In genomic region chr5:176317534-176318374, GRCh38 we compare ENCODE assay signal across 24 cellular contexts. TPM values are rescaled to one million over a fixed set of nuclear protein-coding genes. Genes with fewer than 3 reads are reported as not detected.
DNase-seq lines count a peak whose midpoint lies in the region; ATAC-seq, FAIRE-seq and TF ChIP-seq lines count a peak whose summit lies in the region.
"Had no signal": no experiment of that assay in that cellular context is flagged by ENCODE, and none has a peak within 500 bp of the region (broad histone marks: within the 10 kb centered on the region; RNA-seq: fewer than 3 reads in every experiment).

No MANE protein-coding gene starts in this region.

- no peaks in the 10 kb centered on the region for H3K27me3 ChIP-seq in CD8-positive, alpha-beta T cell (ENCODE audit: insufficient read depth, low read length)
- no peaks in the 10 kb centered on the region for H3K27me3 ChIP-seq in bronchial epithelial cell (ENCODE audit: control insufficient read depth, insufficient read depth, low read length)
- H3K27me3 ChIP-seq in neural progenitor cell: no peaks in the 10 kb centered on the region
- no peaks in the 10 kb centered on the region for H3K27me3 ChIP-seq in psoas muscle (ENCODE audit: insufficient read depth in 3 of 3, low read length in 2 of 3)
- H3K27me3 ChIP-seq: MG63 had no signal

- CTCF ChIA-PET in A549 (lab: Yijun Ruan, JAX): no interaction called here
- CTCF ChIA-PET in CD8-positive, alpha-beta T cell (lab: Charles Lee): no interaction called here
- CTCF ChIA-PET in activated CD8-positive, alpha-beta T cell treated with anti-CD3 and anti-CD28 coated beads, Interleukin-2, amount 10 ng/mL, durations not matched to agents 7 days and 5 days (lab: Charles Lee): no interaction called here

- no peak overlapping the region for H3K4me3 Mint-ChIP-seq in CD8-positive, alpha-beta T cell
- no peak overlapping the region for H3K4me3 Mint-ChIP-seq in neural progenitor cell
- no peak overlapping the region for H3K4me3 Mint-ChIP-seq in activated CD8-positive, alpha-beta T cell treated with anti-CD3 and anti-CD28 coated beads, Interleukin-2, amount 10 ng/mL, durations not matched to agents 7 days and 5 days
- H3K4me3 Mint-ChIP-seq: CD8-positive, alpha-beta memory T cell had no signal

- peaks cover 50% of the 10 kb centered on the region for H3K36me3 Mint-ChIP-seq in CD8-positive, alpha-beta T cell
- peaks cover 41% of the 10 kb centered on the region for H3K36me3 Mint-ChIP-seq in neural progenitor cell
- H3K36me3 Mint-ChIP-seq in activated CD8-positive, alpha-beta T cell treated with anti-CD3 and anti-CD28 coated beads, Interleukin-2, amount 10 ng/mL, durations not matched to agents 7 days and 5 days (ENCODE audit: low read depth): peaks cover 29% of the 10 kb centered on the region

- H3K4me1 Mint-ChIP-seq in CD8-positive, alpha-beta T cell (ENCODE audit: low read depth): no peaks in the 10 kb centered on the region
- H3K4me1 Mint-ChIP-seq in neural progenitor cell: no peaks in the 10 kb centered on the region
- no peaks in the 10 kb centered on the region for H3K4me1 Mint-ChIP-seq in activated CD8-positive, alpha-beta T cell treated with anti-CD3 and anti-CD28 coated beads, Interleukin-2, amount 10 ng/mL, durations not matched to agents 7 days and 5 days (ENCODE audit: low read depth)
- H3K4me1 Mint-ChIP-seq: CD8-positive, alpha-beta memory T cell had no signal

- TF ChIP-seq EP300 in A549 (IDR thresholded peaks at IDR 0.05): no peak

- POLR2A ChIA-PET in A549 (lab: Yijun Ruan, JAX): no interaction called here
- POLR2A ChIA-PET in CD8-positive, alpha-beta T cell (lab: Charles Lee): no interaction called here
- POLR2A ChIA-PET in activated CD8-positive, alpha-beta T cell treated with anti-CD3 and anti-CD28 coated beads, Interleukin-2, amount 10 ng/mL, durations not matched to agents 7 days and 5 days (lab: Charles Lee): no interaction called here

- H4K20me1 ChIP-seq in neural progenitor cell (ENCODE audit: low read depth): peaks cover 11% of the 10 kb centered on the region

- H3K9me3 Mint-ChIP-seq in CD8-positive, alpha-beta T cell: no peaks in the 10 kb centered on the region
- H3K9me3 Mint-ChIP-seq in neural progenitor cell: no peaks in the 10 kb centered on the region
- no peaks in the 10 kb centered on the region for H3K9me3 Mint-ChIP-seq in activated CD8-positive, alpha-beta T cell treated with anti-CD3 and anti-CD28 coated beads, Interleukin-2, amount 10 ng/mL, durations not matched to agents 7 days and 5 days (ENCODE audit: insufficient read depth)
- H3K9me3 Mint-ChIP-seq: CD8-positive, alpha-beta memory T cell had no signal

- H3K27ac Mint-ChIP-seq in CD8-positive, alpha-beta T cell: peak overlapping the region; percentile 15
- H3K27ac Mint-ChIP-seq in neural progenitor cell: peak overlapping the region; percentile 7
- no peak overlapping the region for H3K27ac Mint-ChIP-seq in activated CD8-positive, alpha-beta T cell treated with anti-CD3 and anti-CD28 coated beads, Interleukin-2, amount 10 ng/mL, durations not matched to agents 7 days and 5 days

- no peaks in the 10 kb centered on the region for H3K27me3 Mint-ChIP-seq in CD8-positive, alpha-beta T cell (ENCODE audit: low read depth)
- no peaks in the 10 kb centered on the region for H3K27me3 Mint-ChIP-seq in neural progenitor cell (ENCODE audit: insufficient read depth, low read depth)
- H3K27me3 Mint-ChIP-seq in activated CD8-positive, alpha-beta T cell treated with anti-CD3 and anti-CD28 coated beads, Interleukin-2, amount 10 ng/mL, durations not matched to agents 7 days and 5 days (ENCODE audit: low read depth): no peaks in the 10 kb centered on the region
- H3K27me3 Mint-ChIP-seq: CD8-positive, alpha-beta memory T cell had no signal

- FAIRE-seq in A549 (lab: Jason Lieb, UNC): no peak
- no peak for FAIRE-seq in bronchial epithelial cell (lab: Jason Lieb, UNC)
- FAIRE-seq: GM12892, K562, RCC 7860 had no signal

- H3K9me3 ChIP-seq in A549: no peaks in the 10 kb centered on the region
- no peaks in the 10 kb centered on the region for H3K9me3 ChIP-seq in CD8-positive, alpha-beta T cell (ENCODE audit: low read length)
- H3K9me3 ChIP-seq in neural progenitor cell (ENCODE audit: low read depth): no peaks in the 10 kb centered on the region
- no peaks in the 10 kb centered on the region for H3K9me3 ChIP-seq in psoas muscle
- H3K9me3 ChIP-seq: MG63 had no signal

- no peak overlapping the region; a peak in 1 of 6 replicates for H3K27ac ChIP-seq in A549
- no peak overlapping the region for H3K27ac ChIP-seq in CD8-positive, alpha-beta T cell (ENCODE audit: low read depth, low read length)
- no peak overlapping the region for H3K27ac ChIP-seq in neural progenitor cell
- no peak overlapping the region for H3K27ac ChIP-seq in psoas muscle
- H3K27ac ChIP-seq: GM23248, SK-N-MC had no signal

- intact Hi-C loops in CD8-positive, alpha-beta T cell (cut with DNase I, micrococcal nuclease): no loop called here
- intact Hi-C loops in psoas muscle (cut with DNase I): no loop called here

- H2AFZ ChIP-seq in neural progenitor cell (replicated peaks): no peak overlapping the region
- H2AFZ ChIP-seq: GM23248 had no signal

- H3K4me3 ChIP-seq in A549 (no peak overlapping the region), bronchial epithelial cell (ENCODE audit: low read depth, low read length) (no peak overlapping the region), neural progenitor cell (no peak overlapping the region), psoas muscle (no peak overlapping the region)
- H3K4me3 ChIP-seq in CD8-positive, alpha-beta T cell (ENCODE audit: low read depth, low read length): no peak overlapping the region
- H3K4me3 ChIP-seq: GM23248, K562, MG63, SK-N-MC had no signal

- no peak overlapping the region for H3K9ac ChIP-seq in neural progenitor cell
- H3K9ac ChIP-seq: GM23248 had no signal

- no peaks in the 10 kb centered on the region for H3F3A ChIP-seq in neural progenitor cell (ENCODE audit: low read depth)

- peak overlapping the region; percentile 22; the same call in 2 of the 3 replicates for H3K4me2 ChIP-seq in A549
- no peak overlapping the region for H3K4me2 ChIP-seq in neural progenitor cell

- TF ChIP-seq RAD21 in A549 (conservative IDR thresholded peaks at IDR 0.05 in 1 of 2, IDR thresholded peaks at IDR 0.05 in 1 of 2): no peak

- 67% methylated on average over 7 of the region's 7 CpGs for WGBS in A549 (ENCODE audit: missing lambda C conversion rate)
- WGBS in psoas muscle, 3 donors: 89 to 92% (median 90%) methylated on average over 7 of the region's 7 CpGs

- TF ChIP-seq POLR2A in A549 (IDR thresholded peaks at IDR 0.05; ENCODE audit: low read length): no peak

- H3K79me2 ChIP-seq in neural progenitor cell (ENCODE audit: low read depth): no peaks in the 10 kb centered on the region

- H3K36me3 ChIP-seq in CD8-positive, alpha-beta T cell (ENCODE audit: insufficient read depth, low read length): peaks cover 5% of the 10 kb centered on the region
- H3K36me3 ChIP-seq in bronchial epithelial cell (ENCODE audit: control insufficient read depth, insufficient read depth, low read length) (no peaks in the 10 kb centered on the region), neural progenitor cell (no peaks in the 10 kb centered on the region), psoas muscle (ENCODE audit: insufficient read depth in 1 of 2, low read depth in 1 of 2) (peaks cover 3 to 42% of the 10 kb centered on the region in 2 donors)

- ATAC-seq in A549 (no peak), GM21825 (IDR thresholded peaks at IDR 0.05; ENCODE audit: unreplicated experiment) (no peak), psoas muscle (no peak)
- ATAC-seq in CD8-positive, alpha-beta T cell: no peak
- no peak for ATAC-seq in activated CD8-positive, alpha-beta T cell treated with anti-CD3 and anti-CD28 coated beads, Interleukin-2, amount 10 ng/mL, durations not matched to agents 7 days and 5 days
- ATAC-seq: K562 had no signal

- H3K4me1 ChIP-seq in A549 (peaks cover 10% of the 10 kb centered on the region; the same call in 2 of the 3 replicates), neural progenitor cell (no peaks in the 10 kb centered on the region), psoas muscle (no peaks in the 10 kb centered on the region)
- no peaks in the 10 kb centered on the region for H3K4me1 ChIP-seq in CD8-positive, alpha-beta T cell (ENCODE audit: insufficient read depth, low read length)

- no peak for DNase-seq in A549 (ENCODE audit: low read depth in 1 of 2, low spot score in 1 of 2)
- DNase-seq in CD8-positive, alpha-beta T cell: no peak
- peak; percentile 3 for DNase-seq in bronchial epithelial cell (ENCODE audit: low read depth)
- DNase-seq in neural progenitor cell (ENCODE audit: low spot score): no peak
- DNase-seq in activated CD8-positive, alpha-beta T cell treated with anti-CD3 and anti-CD28 coated beads, Interleukin-2, amount 10 ng/mL, durations not matched to agents 7 days and 5 days: no peak
- DNase-seq in psoas muscle: no peak
- DNase-seq: C1 segment of cervical spinal cord; CD8-positive, alpha-beta memory T cell; DMS153; DND-41; GM23248; H7; Kasumi-1; MG63; NCI-H2029; NCI-H446; NCI-H524 treated with DMSO at 0.1 percent for 48 hours; NCI-H774; SIG-M5 had no signal

- TF ChIP-seq CTCF in A549 (IDR thresholded peaks at IDR 0.05) (no peak), bronchial epithelial cell (IDR thresholded peaks at IDR 0.05; ENCODE audit: insufficient read depth, low read length, severe bottlenecking) (no peak), neural progenitor cell (IDR thresholded peaks at IDR 0.05) (no peak), psoas muscle (IDR thresholded peaks at IDR 0.05) (no peak)
- TF ChIP-seq CTCF in CD8-positive, alpha-beta T cell (IDR thresholded peaks at IDR 0.05): no peak

RNA-seq across cellular contexts. Expression of gene KIAA1191, which starts 43.8 kb away (rescaled TPM):
- polyA plus RNA-seq in A549 (2011; rRNA removed): 89.3 and 103 TPM in 2 replicates
- polyA plus RNA-seq in A549 (2012; cell fraction: cytosol; rRNA removed): 60.0 and 78.3 TPM in 2 replicates
- polyA plus RNA-seq in A549 (2012; cell fraction: nucleus; rRNA removed): 34.8 and 40.3 TPM in 2 replicates
- polyA plus RNA-seq in A549 (2017; fragmentation: RNase III; extraction: RNeasy Plus Mini Kit Qiagen cat#74134 plus additional on column Dnase treatment): 71.7 to 83.6 TPM (median 81.2 TPM) in 3 replicates
- polyA minus RNA-seq in A549 (2011; rRNA and poly(A)+ RNA removed): 117 and 141 TPM in 2 replicates
- total RNA-seq in CD8-positive, alpha-beta T cell: 10 to 100 TPM; 78.2 to 85.1 TPM
- total RNA-seq in bronchial epithelial cell: 54.2 and 70.2 TPM in 2 replicates
- 116 and 126 TPM in 2 replicates for total RNA-seq in neural progenitor cell (ENCODE audit: low replicate concordance)
- 10 to 100 TPM; 51.0 to 55.7 TPM for total RNA-seq in activated CD8-positive, alpha-beta T cell treated with anti-CD3 and anti-CD28 coated beads, Interleukin-2, amount 10 ng/mL, durations not matched to agents 7 days and 5 days
- 100 to 1,000 TPM in 1 of 4 donors, 10 to 100 TPM in 3; 46.9 to 201 (median 74.3) TPM for total RNA-seq in psoas muscle
- polyA plus RNA-seq in psoas muscle: 10 to 100 TPM; 27.0 to 70.4 (median 42.5) TPM

RNA-seq across cellular contexts. Expression of gene ARL10, which starts 47.5 kb away (rescaled TPM):
- polyA plus RNA-seq in A549 (2011; rRNA removed) (0.12 and 0.21 TPM in 2 replicates), A549 (2017; fragmentation: RNase III; extraction: RNeasy Plus Mini Kit Qiagen cat#74134 plus additional on column Dnase treatment) (0.15 to 0.51 TPM (median 0.38 TPM) in 3 replicates), psoas muscle (1 to 10 TPM; 1.6 to 5.3 (median 3.9) TPM)
- polyA plus RNA-seq in A549 (2012; cell fraction: cytosol; rRNA removed): 0.25 and 0.36 TPM in 2 replicates
- 0.01 and 0.04 TPM in 2 replicates for polyA plus RNA-seq in A549 (2012; cell fraction: nucleus; rRNA removed)
- 0.08 and 0.10 TPM in 2 replicates for polyA minus RNA-seq in A549 (2011; rRNA and poly(A)+ RNA removed)
- total RNA-seq in CD8-positive, alpha-beta T cell: 1 to 10 TPM; 2.8 to 4.1 TPM
- total RNA-seq in bronchial epithelial cell (4.2 and 5.2 TPM in 2 replicates), neural progenitor cell (ENCODE audit: low replicate concordance) (9.1 and 16.6 TPM in 2 replicates), psoas muscle (1 to 10 TPM; 3.1 to 6.6 (median 5.0) TPM)
- 10 to 100 TPM in 1 of 2 experiments, 1 to 10 TPM in 1; 8.6 to 11.0 TPM for total RNA-seq in activated CD8-positive, alpha-beta T cell treated with anti-CD3 and anti-CD28 coated beads, Interleukin-2, amount 10 ng/mL, durations not matched to agents 7 days and 5 days
